28 cellular contexts compared by ENCODE assay signal in the genomic region with DNA sequence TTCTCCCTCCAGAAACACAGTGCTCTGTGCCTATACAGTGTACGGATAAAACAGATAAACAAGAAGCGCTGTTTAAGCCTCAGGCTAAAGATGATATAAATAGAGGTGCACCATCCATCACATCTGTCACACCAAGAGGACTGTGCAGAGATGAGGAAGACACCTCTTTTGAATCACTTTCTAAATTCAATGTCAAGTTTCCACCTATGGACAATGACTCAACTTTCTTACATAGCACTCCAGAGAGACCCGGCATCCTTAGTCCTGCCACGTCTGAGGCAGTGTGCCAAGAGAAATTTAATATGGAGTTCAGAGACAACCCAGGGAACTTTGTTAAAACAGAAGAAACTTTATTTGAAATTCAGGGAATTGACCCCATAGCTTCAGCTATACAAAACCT.
"Had no signal": no experiment of that assay in that cellular context is flagged by ENCODE, and none has a peak within 500 bp of the region (broad histone marks: within the 10 kb centered on the region; RNA-seq: fewer than 3 reads in every experiment).

No MANE protein-coding gene starts in this region.

- H3K36me3 ChIP-seq: brain microvascular endothelial cell had no signal

- H3K9me3 ChIP-seq: heart left ventricle, neutrophil, stomach, tibial artery, upper lobe of right lung had no signal

- H3K9me3 Mint-ChIP-seq: activated CD8-positive, alpha-beta T cell treated with anti-CD3 and anti-CD28 coated beads for 36 hours; activated naive CD8-positive, alpha-beta T cell treated with anti-CD3 and anti-CD28 coated beads, Interleukin-2, amount 10 ng/mL, durations not matched to agents 7 days and 5 days; activated T-cell treated with anti-CD3 and anti-CD28 coated beads, Interleukin-2, amount 50 U/mL, for 4 hours; memory B cell; nephron; stimulated activated naive B cell treated with anti-CD40 and anti-IgM and Interleukin-4, amounts not matched to agents 10 μg/mL and 1 μg/mL and 100 μg/mL, for 72 hours had no signal

- H3K4me3 Mint-ChIP-seq: activated CD8-positive, alpha-beta T cell treated with anti-CD3 and anti-CD28 coated beads for 36 hours; activated naive CD8-positive, alpha-beta T cell treated with anti-CD3 and anti-CD28 coated beads, Interleukin-2, amount 10 ng/mL, durations not matched to agents 7 days and 5 days; activated T-cell treated with anti-CD3 and anti-CD28 coated beads, Interleukin-2, amount 50 U/mL, for 4 hours; memory B cell; nephron; stimulated activated naive B cell treated with anti-CD40 and anti-IgM and Interleukin-4, amounts not matched to agents 10 μg/mL and 1 μg/mL and 100 μg/mL, for 72 hours had no signal

- H3K4me1 Mint-ChIP-seq: nephron had no signal

- ATAC-seq: activated CD8-positive, alpha-beta T cell treated with anti-CD3 and anti-CD28 coated beads for 36 hours; activated T-cell treated with anti-CD3 and anti-CD28 coated beads, Interleukin-2, amount 50 U/mL, for 4 hours; heart left ventricle; sciatic nerve; stimulated activated naive B cell treated with anti-CD40 and anti-IgM and Interleukin-4, amounts not matched to agents 10 μg/mL and 1 μg/mL and 100 μg/mL, for 72 hours; upper lobe of right lung had no signal

- H3K27me3 ChIP-seq: brain microvascular endothelial cell, heart left ventricle, neutrophil, stomach, tibial artery, upper lobe of right lung had no signal

- FAIRE-seq: astrocyte, endothelial cell of umbilical vein, small intestine had no signal

- H3K27me3 Mint-ChIP-seq: activated CD8-positive, alpha-beta T cell treated with anti-CD3 and anti-CD28 coated beads for 36 hours; activated naive CD8-positive, alpha-beta T cell treated with anti-CD3 and anti-CD28 coated beads, Interleukin-2, amount 10 ng/mL, durations not matched to agents 7 days and 5 days; memory B cell; stimulated activated naive B cell treated with anti-CD40 and anti-IgM and Interleukin-4, amounts not matched to agents 10 μg/mL and 1 μg/mL and 100 μg/mL, for 72 hours had no signal

- H3K4me1 ChIP-seq: stomach, tibial artery, upper lobe of right lung had no signal

- H3K27ac Mint-ChIP-seq: activated CD8-positive, alpha-beta T cell treated with anti-CD3 and anti-CD28 coated beads for 36 hours; activated naive CD8-positive, alpha-beta T cell treated with anti-CD3 and anti-CD28 coated beads, Interleukin-2, amount 10 ng/mL, durations not matched to agents 7 days and 5 days; memory B cell; nephron; stimulated activated naive B cell treated with anti-CD40 and anti-IgM and Interleukin-4, amounts not matched to agents 10 μg/mL and 1 μg/mL and 100 μg/mL, for 72 hours had no signal

- DNase-seq: activated CD4-positive, alpha-beta T cell treated with anti-CD3 and anti-CD28 coated beads, Interleukin-2, amount 50 U/mL, for 1 hour; activated CD4-positive, CD25-positive, alpha-beta regulatory T cell treated with anti-CD3 and anti-CD28 coated beads, Interleukin-2, amount 50 U/mL, for 72 hours; activated CD8-positive, alpha-beta T cell treated with anti-CD3 and anti-CD28 coated beads for 36 hours; activated naive CD4-positive, alpha-beta T cell; activated naive CD8-positive, alpha-beta T cell treated with anti-CD3 and anti-CD28 coated beads, Interleukin-2, amount 10 ng/mL, durations not matched to agents 7 days and 5 days; activated T-cell treated with anti-CD3 and anti-CD28 coated beads, Interleukin-2, amount 50 U/mL, for 4 hours; amniotic stem cell; brain microvascular endothelial cell; caudate nucleus; heart left ventricle; hypothalamus; retina; small intestine; stimulated activated CD4-positive, alpha-beta T cell treated with anti-CD3 and anti-CD28 coated beads, Interleukin-1b, Interleukin-23, amount 100 ng/mL, for 48 hours; stimulated activated CD4-positive, alpha-beta T cell treated with anti-CD3 and anti-CD28 coated beads, Interleukin-4, amount 100 ng/mL, for 4 hours; stimulated activated CD8-positive, alpha-beta memory T cell treated with anti-CD3 and anti-CD28 coated beads, Interleukin-4, amount 100 ng/mL, for 48 hours; stimulated activated naive B cell treated with anti-CD40 and anti-IgM and Interleukin-4, amounts not matched to agents 10 μg/mL and 1 μg/mL and 100 μg/mL, for 72 hours; stomach; T-helper 9 cell; tibial artery; upper lobe of right lung; WERI-Rb-1 had no signal

- H3K4me3 ChIP-seq: heart left ventricle, stomach, tibial artery, upper lobe of right lung had no signal

- H3K27ac ChIP-seq: brain microvascular endothelial cell, heart left ventricle, neutrophil, stomach, tibial artery, upper lobe of right lung, WERI-Rb-1 had no signal
